17 cellular contexts compared by ENCODE assay signal in the genomic region with DNA sequence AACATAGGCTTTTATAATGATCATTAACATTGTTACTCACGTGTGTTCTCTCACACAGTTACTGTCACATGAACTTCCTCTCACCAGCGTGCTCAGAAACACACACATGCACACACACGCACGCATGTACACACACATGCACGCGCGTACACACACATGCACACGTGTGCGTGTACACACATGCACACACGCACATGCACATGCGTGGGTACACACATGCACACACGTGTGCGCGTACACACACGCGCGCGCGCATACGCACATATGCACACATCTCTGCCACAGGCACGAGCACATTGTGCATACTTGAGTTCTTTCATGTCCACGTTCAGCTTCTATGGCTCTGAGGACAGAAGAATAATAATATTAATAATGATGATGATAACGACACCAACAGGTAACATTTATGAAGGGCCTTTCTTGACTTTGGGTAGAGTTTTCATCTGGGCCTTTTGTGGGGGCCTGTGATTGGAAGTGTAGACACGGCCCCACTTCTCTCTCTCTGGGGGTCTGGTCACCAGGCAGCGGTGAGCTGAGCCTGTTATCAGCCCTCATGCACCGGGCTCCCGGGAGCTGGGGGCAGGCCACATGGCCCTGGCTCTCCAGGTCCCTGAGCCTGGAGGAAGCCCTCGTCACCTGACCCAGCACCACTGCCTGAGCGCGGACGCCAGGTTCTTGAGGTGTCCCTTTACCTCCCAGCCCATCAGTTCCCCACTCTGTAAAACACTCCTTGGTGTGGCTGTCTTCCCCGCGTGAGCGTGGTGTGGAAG. TPM values are rescaled to one million over a fixed set of nuclear protein-coding genes. Genes with fewer than 3 reads are reported as not detected.
DNase-seq lines count a peak whose midpoint lies in the region; FAIRE-seq and TF ChIP-seq lines count a peak whose summit lies in the region.
"Had no signal": no experiment of that assay in that cellular context is flagged by ENCODE, and none has a peak within 500 bp of the region (broad histone marks: within the 10 kb centered on the region; RNA-seq: fewer than 3 reads in every experiment).

No MANE protein-coding gene starts in this region.

- H3K4me3 Mint-ChIP-seq in activated T-helper 1 cell treated with anti-CD3 and anti-CD28 coated beads, Interleukin-12 subunit alpha, Interleukin-12 subunit beta, Interleukin-2, Interleukin-4 antibody, amounts not matched to agents 30 ng/mL and 10 ng/mL and 1 ng/mL, durations not matched to agents 14 hours and 24 hours and 36 hours, result no peak overlapping the region
- H3K4me3 Mint-ChIP-seq: CD4-positive, alpha-beta T cell had no signal

- POLR2A ChIA-PET in H1 (lab: Charles Lee; ENCODE audit: partially characterized antibody), result no interaction called here

- H3K36me3 Mint-ChIP-seq in activated T-helper 1 cell treated with anti-CD3 and anti-CD28 coated beads, Interleukin-12 subunit alpha, Interleukin-12 subunit beta, Interleukin-2, Interleukin-4 antibody, amounts not matched to agents 30 ng/mL and 10 ng/mL and 1 ng/mL, durations not matched to agents 14 hours and 24 hours and 36 hours (ENCODE audit: low read depth), result no peaks in the 10 kb centered on the region

- H3K4me3 ChIP-seq in BE2C (ENCODE audit: low read depth, low read length) (no peak overlapping the region), H1 (ENCODE audit: extremely low read depth in 1 of 4, insufficient read depth in 2 of 4, low read depth in 3 of 4, low read length in 4 of 4) (no peak overlapping the region), trophoblast cell (ENCODE audit: low read depth, low read length) (peak overlapping the region; percentile 5)

- no peak overlapping the region for H3K9ac ChIP-seq in H1 (replicated peaks in 1 of 4; ENCODE audit: extremely low read depth in 1 of 4, low read depth in 3 of 4, low read length in 3 of 4)
- H3K9ac ChIP-seq in trophoblast cell (ENCODE audit: low read length), result no peak overlapping the region

- no peak overlapping the region for H2BK20ac ChIP-seq in H1 (ENCODE audit: low read length)

- H3K36me3 ChIP-seq in BE2C (no peaks in the 10 kb centered on the region), H1 (ENCODE audit: control insufficient read depth in 2 of 4, insufficient read depth in 4 of 4, low read length in 3 of 4) (no peaks in the 10 kb centered on the region; a peak in 1 of 8 replicates), trophoblast cell (ENCODE audit: control insufficient read depth in 1 of 2, insufficient read depth in 2 of 2, low read length in 2 of 2) (no peaks in the 10 kb centered on the region)

- H3K79me2 ChIP-seq in H1 (ENCODE audit: control insufficient read depth in 1 of 2, insufficient read depth in 2 of 2, low read length in 2 of 2) (no peaks in the 10 kb centered on the region), trophoblast cell (ENCODE audit: control insufficient read depth, insufficient read depth, low read length, poor library complexity) (no peaks in the 10 kb centered on the region)

- peaks cover 12% of the 10 kb centered on the region for H3K4me1 ChIP-seq in BE2C
- peaks cover 2 to 17% (median 11%) of the 10 kb centered on the region in 4 experiments for H3K4me1 ChIP-seq in H1 (replicated peaks in 1 of 4; ENCODE audit: control insufficient read depth in 3 of 4, insufficient read depth in 4 of 4, low read length in 3 of 4)
- no peaks in the 10 kb centered on the region for H3K4me1 ChIP-seq in trophoblast cell (ENCODE audit: control insufficient read depth in 1 of 2, insufficient read depth in 2 of 2, low read length in 2 of 2)

- H3K79me1 ChIP-seq in H1 (ENCODE audit: low read depth, low read length) (no peaks in the 10 kb centered on the region; the same call in 1 of the 2 replicates), trophoblast cell (ENCODE audit: low read length) (no peaks in the 10 kb centered on the region)

- H3K9me3 Mint-ChIP-seq in activated T-helper 1 cell treated with anti-CD3 and anti-CD28 coated beads, Interleukin-12 subunit alpha, Interleukin-12 subunit beta, Interleukin-2, Interleukin-4 antibody, amounts not matched to agents 30 ng/mL and 10 ng/mL and 1 ng/mL, durations not matched to agents 14 hours and 24 hours and 36 hours, result no peaks in the 10 kb centered on the region
- H3K9me3 Mint-ChIP-seq: CD4-positive, alpha-beta T cell had no signal

- no peak overlapping the region for H3K23ac ChIP-seq in H1 (ENCODE audit: insufficient read length)
- H3K23ac ChIP-seq in trophoblast cell (ENCODE audit: low read length), result no peak overlapping the region

- no peak overlapping the region for H2AFZ ChIP-seq in H1 (ENCODE audit: low read length)
- H2AFZ ChIP-seq in trophoblast cell (ENCODE audit: insufficient read depth, low read length, poor library complexity), result no peak overlapping the region

- no peak overlapping the region for H3K56ac ChIP-seq in H1 (replicated peaks; ENCODE audit: insufficient read length, low read depth, low read length)

- whole genome bisulfite sequencing in H1 (ENCODE audit: extremely low coverage in 1 of 2, insufficient coverage in 1 of 2, insufficient read length in 1 of 2, insufficient replicate concordance in 2 of 2, low coverage in 1 of 2, low lambda C conversion rate in 2 of 2, missing lambda C conversion rate in 1 of 2), 2 experiments, result 92% methylated on average over 34 of the region's 34 CpGs; no CpG with 5 or more reads in 1 of the 2 experiments
- no CpG with 5 or more reads among the region's 34 CpGs for WGBS in trophoblast cell (ENCODE audit: extremely low coverage, insufficient coverage, insufficient read length)

- no peak overlapping the region for H3K4me2 ChIP-seq in H1 (ENCODE audit: insufficient read depth in 1 of 2, low read depth in 2 of 2, low read length in 2 of 2)
- no peak overlapping the region for H3K4me2 ChIP-seq in trophoblast cell (ENCODE audit: low read length)

- peaks cover 4% of the 10 kb centered on the region for H3K27me3 Mint-ChIP-seq in activated T-helper 1 cell treated with anti-CD3 and anti-CD28 coated beads, Interleukin-12 subunit alpha, Interleukin-12 subunit beta, Interleukin-2, Interleukin-4 antibody, amounts not matched to agents 30 ng/mL and 10 ng/mL and 1 ng/mL, durations not matched to agents 14 hours and 24 hours and 36 hours (ENCODE audit: insufficient read depth)

- H2BK5ac ChIP-seq in H1 (ENCODE audit: low read depth, low read length) (peak overlapping the region; percentile 48; the same call in 1 of the 2 replicates), trophoblast cell (ENCODE audit: low read depth, low read length, poor library complexity) (no peak overlapping the region)

- H4K91ac ChIP-seq in H1 (replicated peaks; ENCODE audit: insufficient read length, low read length) (peak overlapping the region; percentile 52), trophoblast cell (ENCODE audit: low read depth, low read length) (no peak overlapping the region)

- H4K5ac ChIP-seq in H1 (ENCODE audit: insufficient read length, low read depth, low read length), result no peak overlapping the region

- no peaks in the 10 kb centered on the region for H3K23me2 ChIP-seq in H1 (ENCODE audit: low read depth, low read length)

- H3K27ac Mint-ChIP-seq in activated T-helper 1 cell treated with anti-CD3 and anti-CD28 coated beads, Interleukin-12 subunit alpha, Interleukin-12 subunit beta, Interleukin-2, Interleukin-4 antibody, amounts not matched to agents 30 ng/mL and 10 ng/mL and 1 ng/mL, durations not matched to agents 14 hours and 24 hours and 36 hours, result no peak overlapping the region
- H3K27ac Mint-ChIP-seq: CD4-positive, alpha-beta T cell had no signal

- peak overlapping the region; percentile 43; the same call in 1 of the 2 replicates for H2AK5ac ChIP-seq in H1 (ENCODE audit: low read depth, low read length)
- H2AK5ac ChIP-seq in trophoblast cell (ENCODE audit: low read length), result no peak overlapping the region

- intact Hi-C loops in activated T-helper 1 cell treated with anti-CD3 and anti-CD28 coated beads, Interleukin-12 subunit alpha, Interleukin-12 subunit beta, Interleukin-2, Interleukin-4 antibody, amounts not matched to agents 30 ng/mL and 10 ng/mL and 1 ng/mL, durations not matched to agents 14 hours and 24 hours and 36 hours (cut with micrococcal nuclease), result no loop called here

- TF ChIP-seq RAD21 in H1 (IDR thresholded peaks at IDR 0.05 in 1 of 2, conservative IDR thresholded peaks at IDR 0.05 in 1 of 2; ENCODE audit: low read depth in 2 of 2, low read length in 2 of 2), result no peak

- H3K14ac ChIP-seq in H1 (ENCODE audit: insufficient read length) (no peak overlapping the region), trophoblast cell (ENCODE audit: low read length) (no peak overlapping the region)

- peak overlapping the region; percentile 73 for H2BK15ac ChIP-seq in H1 (ENCODE audit: low read length)

- H2BK120ac ChIP-seq in H1 (replicated peaks; ENCODE audit: low read depth, low read length), result no peak overlapping the region
- H2BK120ac ChIP-seq in trophoblast cell (ENCODE audit: insufficient read depth, low read length, poor library complexity), result no peak overlapping the region

- DNase-seq in BE2C, result peak; percentile 59
- DNase-seq in HTR-8/SVneo (ENCODE audit: insufficient read length, low spot score), result no peak
- no peak for DNase-seq in H1 (ENCODE audit: low read depth in 1 of 2, low spot score in 2 of 2)
- no peak for DNase-seq in trophoblast cell
- no peak for DNase-seq in activated T-helper 1 cell treated with anti-CD3 and anti-CD28 coated beads, Interleukin-12 subunit alpha, Interleukin-12 subunit beta, Interleukin-2, Interleukin-4 antibody, amounts not matched to agents 30 ng/mL and 10 ng/mL and 1 ng/mL, durations not matched to agents 14 hours and 24 hours and 36 hours (ENCODE audit: low spot score)
- no peak for DNase-seq in cerebellar cortex (ENCODE audit: low spot score)
- no peak for DNase-seq in hippocampal formation (lab: John Stamatoyannopoulos, UW)
- DNase-seq: ACHN; C1 segment of cervical spinal cord; Calu3; CD4-positive, alpha-beta T cell; DMS 273 treated with DMSO at 0.1 percent for 48 hours had no signal

- H4K8ac ChIP-seq in H1 (ENCODE audit: extremely low read depth, insufficient read depth, low read length) (no peak overlapping the region), trophoblast cell (ENCODE audit: low read depth, low read length) (no peak overlapping the region)

- H4K20me1 ChIP-seq in H1 (replicated peaks in 1 of 2; ENCODE audit: control insufficient read depth in 1 of 2, insufficient read depth in 2 of 2, low read length in 2 of 2), result peaks cover 0 to 2% of the 10 kb centered on the region in 2 experiments

- H3K4me1 Mint-ChIP-seq in activated T-helper 1 cell treated with anti-CD3 and anti-CD28 coated beads, Interleukin-12 subunit alpha, Interleukin-12 subunit beta, Interleukin-2, Interleukin-4 antibody, amounts not matched to agents 30 ng/mL and 10 ng/mL and 1 ng/mL, durations not matched to agents 14 hours and 24 hours and 36 hours (ENCODE audit: low read depth), result no peaks in the 10 kb centered on the region

- H3K4ac ChIP-seq in H1 (replicated peaks; ENCODE audit: insufficient read length, low read depth, low read length) (no peak overlapping the region), trophoblast cell (ENCODE audit: low read depth, low read length) (no peak overlapping the region)

- CTCF ChIA-PET in H1 (lab: Charles Lee; ENCODE audit: partially characterized antibody), result interaction anchor here (1.0 to 1.9 kb wide), 3 partner anchors 8 to 72 kb away, joined by 3 to 6 read pairs (median 4); no protein-coding TSS in a partner anchor

- H3K9me3 ChIP-seq in BE2C (no peaks in the 10 kb centered on the region), H1 (ENCODE audit: insufficient read depth in 2 of 2, low read depth in 1 of 2, low read length in 1 of 2) (no peaks in the 10 kb centered on the region), trophoblast cell (ENCODE audit: insufficient read depth, low read depth, low read length) (peaks cover 2% of the 10 kb centered on the region)

- peak; percentile 40 for FAIRE-seq in HTR-8/SVneo (lab: Jason Lieb, UNC)
- no peak for FAIRE-seq in H1 (lab: Jason Lieb, UNC)
- FAIRE-seq: GM18507, H54 had no signal

- no peak overlapping the region for H4K12ac ChIP-seq in trophoblast cell (ENCODE audit: low read depth, low read length)

- TF ChIP-seq POLR2A in H1 (IDR thresholded peaks at IDR 0.05; ENCODE audit: control extremely low read depth in 1 of 2, low read depth in 2 of 2, low read length in 2 of 2), result no peak

- TF ChIP-seq CTCF in BE2C (IDR thresholded peaks at IDR 0.05; ENCODE audit: low read depth, low read length), result no peak
- no peak for TF ChIP-seq CTCF in H1 (IDR thresholded peaks at IDR 0.05; ENCODE audit: control extremely low read depth in 1 of 3, insufficient read depth in 1 of 3, low read depth in 1 of 3, low read length in 3 of 3)

- H2BK12ac ChIP-seq in H1 (ENCODE audit: low read depth, low read length), result peak overlapping the region; percentile 72; the same call in 1 of the 2 replicates
- H2BK12ac ChIP-seq in trophoblast cell (ENCODE audit: low read length), result no peak overlapping the region

- H3K18ac ChIP-seq in H1 (ENCODE audit: extremely low read depth, low read length) (no peak overlapping the region), trophoblast cell (ENCODE audit: low read length) (no peak overlapping the region)

- no peak for TF ChIP-seq EP300 in H1 (IDR thresholded peaks at IDR 0.05; ENCODE audit: borderline replicate concordance in 1 of 2, low read depth in 2 of 2, low read length in 2 of 2)

- no peaks in the 10 kb centered on the region for H3K27me3 ChIP-seq in BE2C
- no peaks in the 10 kb centered on the region; a peak in 1 of 7 replicates for H3K27me3 ChIP-seq in H1 (replicated peaks in 1 of 4; ENCODE audit: control insufficient read depth in 3 of 4, extremely low read depth in 1 of 4, insufficient read depth in 3 of 4, low read length in 3 of 4)
- H3K27me3 ChIP-seq in trophoblast cell (ENCODE audit: insufficient read depth, low read length), result no peaks in the 10 kb centered on the region

- H3K27ac ChIP-seq in H1 (ENCODE audit: low read depth, low read length) (no peak overlapping the region), trophoblast cell (ENCODE audit: low read depth, low read length) (no peak overlapping the region)

RNA-seq across cellular contexts. Expression of gene EPHA8, which starts 7.0 kb away (rescaled TPM):
- 11.8 TPM for polyA plus RNA-seq in BE2C (2012; ENCODE audit: insufficient read depth, insufficient read length, low read depth)
- total RNA-seq in H1 (2021; fragmentation: NEBNext Ultra II Directional; extraction: Animal tissue kit (Norgen Biotek cat#: 25700)), result 4.0 and 4.3 TPM in 2 replicates
- polyA plus RNA-seq in H1 (2011; rRNA removed), result 8.4 and 9.5 TPM in 2 replicates
- polyA plus RNA-seq in H1 (2011; cell fraction: cytosol; rRNA removed), result 5.5 TPM
- 8.1 TPM for polyA plus RNA-seq in H1 (2011; cell fraction: nucleus; rRNA removed)
- 2.0 to 5.1 TPM (median 3.7 TPM) in 4 replicates for polyA plus RNA-seq in H1 (2012, experiment 1 of 2)
- 3.1 TPM for polyA plus RNA-seq in H1 (2012, experiment 2 of 2)
- polyA plus RNA-seq in H1 (2013, experiment 1 of 2), result 3.9 TPM
- polyA plus RNA-seq in H1 (2013, experiment 2 of 2), result 3.8 TPM
- 1.6 and 2.0 TPM in 2 replicates for polyA minus RNA-seq in H1 (2011; rRNA and poly(A)+ RNA removed)
- polyA minus RNA-seq in H1 (2011; cell fraction: cytosol; rRNA and poly(A)+ RNA removed), result 1.9 TPM
- 3.2 TPM for polyA minus RNA-seq in H1 (2011; cell fraction: nucleus; rRNA and poly(A)+ RNA removed)
- 0.31 and 0.33 TPM in 2 replicates for polyA plus RNA-seq in trophoblast cell (2013)
- not detected in 2 replicates for total RNA-seq in activated T-helper 1 cell treated with anti-CD3 and anti-CD28 coated beads, Interleukin-12 subunit alpha, Interleukin-12 subunit beta, Interleukin-2, Interleukin-4 antibody, amounts not matched to agents 30 ng/mL and 10 ng/mL and 1 ng/mL, durations not matched to agents 14 hours and 24 hours and 36 hours
- total RNA-seq: A172; Calu3; CD4-positive, alpha-beta T cell; Daoy; HT-29 had no signal
